In genomic region chr5:172283020-172283861, GRCh38 we compare ENCODE assay signal across 8 cellular contexts. TPM values are rescaled to one million over a fixed set of nuclear protein-coding genes. Genes with fewer than 3 reads are reported as not detected.
DNase-seq lines count a peak whose midpoint lies in the region; ATAC-seq, FAIRE-seq and TF ChIP-seq lines count a peak whose summit lies in the region.

Gene UBTD2, minus strand, starts transcription at chr5:172283764. Its CDS starts 99 bp downstream, at chr5:172283665.

- H3K4me1 ChIP-seq in A549 (peaks cover 24% of the 10 kb centered on the region), duodenal mucosa (ENCODE audit: control insufficient read depth in 1 of 2, insufficient read depth in 2 of 2, low read length in 2 of 2) (peaks cover 19 to 27% of the 10 kb centered on the region in 2 donors)

- no peaks in the 10 kb centered on the region for H3K36me3 ChIP-seq in duodenal mucosa (ENCODE audit: control insufficient read depth in 1 of 2, insufficient read depth in 2 of 2, low read length in 2 of 2)

- TF ChIP-seq RAD21 in A549 (conservative IDR thresholded peaks at IDR 0.05 in 1 of 2, IDR thresholded peaks at IDR 0.05 in 1 of 2): peak; percentile 29 to 74; a peak in 4 of 5 replicates

- H3K4me2 ChIP-seq in A549: peak within 1 kb of the TSS; percentile 90

- FAIRE-seq in A549 (lab: Jason Lieb, UNC): no peak

- WGBS in A549 (ENCODE audit: missing lambda C conversion rate): 1% methylated on average over 24 of the region's 87 CpGs
- WGBS in lower leg skin, 2 donors: 0 to 2% methylated on average over 29 to 64 of the region's 87 CpGs

- peak within 1 kb of the TSS; percentile 57 for H3K4me3 ChIP-seq in A549
- H3K4me3 ChIP-seq in duodenal mucosa (ENCODE audit: low read depth in 1 of 2, low read length in 2 of 2): peak within 1 kb of the TSS; percentile 86 to 88
- peak within 1 kb of the TSS; percentile 80 for H3K4me3 ChIP-seq in lower leg skin (ENCODE audit: low read depth, poor library complexity, severe bottlenecking)

- ATAC-seq in A549 (peak; percentile 81 to 90), GM18517 (IDR thresholded peaks at IDR 0.05; ENCODE audit: unreplicated experiment) (peak; percentile 84), HG03060 (IDR thresholded peaks at IDR 0.05; ENCODE audit: low read depth, unreplicated experiment) (peak; percentile 68)

- peak; percentile 81 to 87 for DNase-seq in A549 (ENCODE audit: low read depth in 1 of 2, low spot score in 1 of 2)
- peak; percentile 88 for DNase-seq in NCI-H345 (lab: John Stamatoyannopoulos, UW)
- DNase-seq in activated CD4-positive, alpha-beta T cell treated with anti-CD3 and anti-CD28 coated beads, Interleukin-2, amount 50 U/mL, for 1 hour: peak; percentile 62
- DNase-seq in lower leg skin (ENCODE audit: low spot score in 2 of 2): peak; percentile 60 to 96
- DNase-seq in stimulated activated CD4-positive, alpha-beta T cell treated with anti-CD3 and anti-CD28 coated beads, Interleukin-4, amount 100 ng/mL, for 48 hours (ENCODE audit: low read depth in 2 of 2): peak; percentile 57 to 70

- peak; percentile 68 for TF ChIP-seq CTCF in A549 (IDR thresholded peaks at IDR 0.05)
- TF ChIP-seq CTCF in lower leg skin (IDR thresholded peaks at IDR 0.05): no peak

- H3K27me3 ChIP-seq in duodenal mucosa (ENCODE audit: control insufficient read depth in 1 of 2, insufficient read depth in 2 of 2, low read length in 2 of 2): no peaks in the 10 kb centered on the region

- peak within 1 kb of the TSS; percentile 79 to 80 for H3K9ac ChIP-seq in duodenal mucosa (ENCODE audit: low read depth in 1 of 2, low read length in 2 of 2)

- TF ChIP-seq EP300 in A549 (IDR thresholded peaks at IDR 0.05): no peak

- intact Hi-C loops in lower leg skin (cut with DNase I; ENCODE audit: low total_unique reads): no loop called here

- CTCF ChIA-PET in A549 (lab: Yijun Ruan, JAX): interaction anchor here (0.6 to 2.9 kb wide), 17 partner anchors 8 to 864 kb away, joined by 3 to 26 read pairs (median 6); partner anchors contain the start of genes FGF18 and STK10

- H3K9me3 ChIP-seq in A549: no peaks in the 10 kb centered on the region
- H3K9me3 ChIP-seq in duodenal mucosa (ENCODE audit: control insufficient read depth in 1 of 2, low read length in 2 of 2): no peaks in the 10 kb centered on the region

- POLR2A ChIA-PET in A549 (lab: Yijun Ruan, JAX): interaction anchor here (0.6 to 1.8 kb wide), 8 partner anchors 12 to 371 kb away, joined by 3 to 9 read pairs (median 4); partner anchors contain the start of genes FBXW11 and STK10

- TF ChIP-seq POLR2A in A549 (IDR thresholded peaks at IDR 0.05; ENCODE audit: low read length): no peak; the same call in 1 of the 2 replicates
- no peak for TF ChIP-seq POLR2A in lower leg skin (IDR thresholded peaks at IDR 0.05)

- peak within 1 kb of the TSS; percentile 95 to 98 for H3K27ac ChIP-seq in A549
- H3K27ac ChIP-seq in duodenal mucosa (ENCODE audit: low read depth, low read length): peak within 1 kb of the TSS; percentile 66

TF ChIP-seq in A549, 52 proteins besides CTCF, POLR2A, EP300 and RAD21:
- TF ChIP-seq MAX (IDR thresholded peaks at IDR 0.05) (peak; percentile 29), BCL3 (IDR thresholded peaks at IDR 0.05) (no peak), PHF8 (IDR thresholded peaks at IDR 0.05; ENCODE audit: borderline replicate concordance, low read depth) (no peak), RFX5 (IDR thresholded peaks at IDR 0.05) (peak; percentile 85), SREBF2 (IDR thresholded peaks at IDR 0.05) (no peak), SMC3 (IDR thresholded peaks at IDR 0.05) (peak; percentile 59), RNF2 (IDR thresholded peaks at IDR 0.05; ENCODE audit: borderline replicate concordance, low read depth) (no peak)
- TF ChIP-seq, protein P1, sequence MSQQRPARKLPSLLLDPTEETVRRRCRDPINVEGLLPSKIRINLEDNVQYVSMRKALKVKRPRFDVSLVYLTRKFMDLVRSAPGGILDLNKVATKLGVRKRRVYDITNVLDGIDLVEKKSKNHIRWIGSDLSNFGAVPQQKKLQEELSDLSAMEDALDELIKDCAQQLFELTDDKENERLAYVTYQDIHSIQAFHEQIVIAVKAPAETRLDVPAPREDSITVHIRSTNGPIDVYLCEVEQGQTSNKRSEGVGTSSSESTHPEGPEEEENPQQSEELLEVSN (IDR thresholded peaks at IDR 0.05; ENCODE audit: borderline replicate concordance, low read depth): peak; percentile 32; the same call in 1 of the 2 replicates
- TF ChIP-seq, protein P2, sequence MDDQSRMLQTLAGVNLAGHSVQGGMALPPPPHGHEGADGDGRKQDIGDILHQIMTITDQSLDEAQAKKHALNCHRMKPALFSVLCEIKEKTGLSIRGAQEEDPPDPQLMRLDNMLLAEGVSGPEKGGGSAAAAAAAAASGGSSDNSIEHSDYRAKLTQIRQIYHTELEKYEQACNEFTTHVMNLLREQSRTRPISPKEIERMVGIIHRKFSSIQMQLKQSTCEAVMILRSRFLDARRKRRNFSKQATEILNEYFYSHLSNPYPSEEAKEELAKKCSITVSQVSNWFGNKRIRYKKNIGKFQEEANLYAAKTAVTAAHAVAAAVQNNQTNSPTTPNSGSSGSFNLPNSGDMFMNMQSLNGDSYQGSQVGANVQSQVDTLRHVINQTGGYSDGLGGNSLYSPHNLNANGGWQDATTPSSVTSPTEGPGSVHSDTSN (IDR thresholded peaks at IDR 0.05): no peak
TF ChIP-seq in A549: peak in this region for 4.

RNA-seq across cellular contexts. Expression of gene UBTD2, which starts in this region (rescaled TPM):
- polyA plus RNA-seq in A549 (2011; rRNA removed) (20.9 and 22.8 TPM in 2 replicates), A549 (2017; fragmentation: RNase III; extraction: RNeasy Plus Mini Kit Qiagen cat#74134 plus additional on column Dnase treatment) (15.0 to 18.0 TPM (median 16.4 TPM) in 3 replicates)
- 6.6 and 8.1 TPM in 2 replicates for polyA plus RNA-seq in A549 (2012; cell fraction: cytosol; rRNA removed)
- polyA plus RNA-seq in A549 (2012; cell fraction: nucleus; rRNA removed): 2.1 and 3.4 TPM in 2 replicates
- polyA minus RNA-seq in A549 (2011; rRNA and poly(A)+ RNA removed): 11.1 and 11.8 TPM in 2 replicates
- 10 to 100 TPM in 2 of 4 donors, 1 to 10 TPM in 2; 7.1 to 15.1 (median 9.4) TPM for total RNA-seq in lower leg skin

Comparison
In these comparisons a context has a peak if more than half of its experiments do, and no peak if none do; other contexts are left out.
1. Peak in every context shown above with its lines: DNase-seq, ATAC-seq, H3K4me3 ChIP-seq and H3K27ac ChIP-seq.